Comparison of ENCODE assay signal across 11 cellular contexts in genomic region chr10:87622290-87623004, GRCh38. TPM values are rescaled to one million over a fixed set of nuclear protein-coding genes. Genes with fewer than 3 reads are reported as not detected.
A peak's percentile ranks its signal among the peaks of the same experiment; 100 is the strongest.
DNase-seq lines count a peak whose midpoint lies in the region; ATAC-seq, FAIRE-seq and TF ChIP-seq lines count a peak whose summit lies in the region.
"Had no signal": no experiment of that assay in that cellular context is flagged by ENCODE, and none has a peak within 500 bp of the region (broad histone marks: within the 10 kb centered on the region; RNA-seq: fewer than 3 reads in every experiment).

No MANE protein-coding gene starts in this region.

- no peaks in the 10 kb centered on the region for H3K36me3 Mint-ChIP-seq in Caco-2 (ENCODE audit: insufficient read depth, unreplicated experiment)

- no TSS peak for BruUV-seq in Caco-2 (replicated peaks; lab: Mats Ljungman, UMichigan)

- H4K8ac ChIP-seq in H1 (ENCODE audit: extremely low read depth, insufficient read depth, low read length) = no peak overlapping the region

- H3K4me3 ChIP-seq in Caco-2 (ENCODE audit: low read depth, low read length) (no peak overlapping the region), H1 (ENCODE audit: extremely low read depth in 1 of 4, insufficient read depth in 2 of 4, low read depth in 3 of 4, low read length in 4 of 4) (no peak overlapping the region)

- peak; percentile 13 for FAIRE-seq in H1 (lab: Jason Lieb, UNC)

- peaks cover 21% of the 10 kb centered on the region for H3K4me1 Mint-ChIP-seq in Caco-2 (ENCODE audit: low read depth, unreplicated experiment)

- TF ChIP-seq POLR2A in H1 (IDR thresholded peaks at IDR 0.05; ENCODE audit: control extremely low read depth in 1 of 2, low read depth in 2 of 2, low read length in 2 of 2) = no peak

- H3K4me2 ChIP-seq in H1 (ENCODE audit: insufficient read depth in 1 of 2, low read depth in 2 of 2, low read length in 2 of 2) = no peak overlapping the region

- H2BK12ac ChIP-seq in H1 (ENCODE audit: low read depth, low read length) = 0 out of 2 replicates have a peak overlapping the region, but pooled peaks have one; percentile 71

- H3K27ac Mint-ChIP-seq in Caco-2 (ENCODE audit: unreplicated experiment) = no peak overlapping the region

- no peak overlapping the region for H2BK15ac ChIP-seq in H1 (ENCODE audit: low read length)

- POLR2A ChIA-PET in Caco-2 (lab: Charles Lee) = no interaction called here
- POLR2A ChIA-PET in H1 (lab: Charles Lee; ENCODE audit: partially characterized antibody) = interaction anchor here (0.6 kb wide), 1 partner anchor 114 kb away, joined by 3 read pairs; no protein-coding TSS in a partner anchor

- peaks cover 1% of the 10 kb centered on the region for H3K9me3 Mint-ChIP-seq in Caco-2 (ENCODE audit: unreplicated experiment)

- no peak overlapping the region for H3K14ac ChIP-seq in H1 (ENCODE audit: insufficient read length)

- ATAC-seq in GM19452 (IDR thresholded peaks at IDR 0.05; ENCODE audit: unreplicated experiment) (peak; percentile 72), HG03342 (IDR thresholded peaks at IDR 0.05; ENCODE audit: unreplicated experiment) (peak; percentile 55), Right ventricle myocardium superior (ENCODE audit: poor library complexity) (no peak), GM18907 (IDR thresholded peaks at IDR 0.05; ENCODE audit: unreplicated experiment) (no peak), HG03095 (IDR thresholded peaks at IDR 0.05; ENCODE audit: unreplicated experiment) (no peak)

- H2AFZ ChIP-seq in H1 (ENCODE audit: low read length) = peak overlapping the region; percentile 54; the same call in 1 of the 2 replicates

- CTCF ChIA-PET in Caco-2 (lab: Charles Lee) (interaction anchor here (1.0 kb wide), 1 partner anchor 135 kb away, joined by 3 read pairs; no protein-coding TSS in a partner anchor), H1 (lab: Charles Lee; ENCODE audit: partially characterized antibody) (interaction anchor here (0.8 to 1.6 kb wide), 8 partner anchors 9 to 138 kb away, joined by 3 to 6 read pairs (median 3); no protein-coding TSS in a partner anchor)

- no peak overlapping the region for H3K56ac ChIP-seq in H1 (replicated peaks; ENCODE audit: insufficient read length, low read depth, low read length)

- peak overlapping the region; percentile 92; the same call in 1 of the 2 replicates for H2BK20ac ChIP-seq in H1 (ENCODE audit: low read length)

- H2AK5ac ChIP-seq in H1 (ENCODE audit: low read depth, low read length) = no peak overlapping the region; the same call in 1 of the 2 replicates

- no peaks in the 10 kb centered on the region for H3K23me2 ChIP-seq in H1 (ENCODE audit: low read depth, low read length)

- DNase-seq in Caco-2 = no peak
- DNase-seq in H1 (ENCODE audit: low read depth in 1 of 2, low spot score in 2 of 2) = no peak
- DNase-seq in Right ventricle myocardium superior = no peak
- DNase-seq in NCI-H345 treated with DMSO at 0.1 percent for 48 hours (lab: John Stamatoyannopoulos, UW; ENCODE audit: unreplicated experiment) = no peak
- DNase-seq: activated gamma-delta T cell treated with Interleukin-2 at 50 U/mL for 16 hours, NCI-H510A treated with DMSO at 0.1 percent for 48 hours, T1000 had no signal

- H3K27me3 ChIP-seq in Caco-2 (replicated peaks; ENCODE audit: control insufficient read depth, insufficient read depth, low read length) (no peaks in the 10 kb centered on the region), H1 (replicated peaks in 1 of 4; ENCODE audit: control insufficient read depth in 3 of 4, extremely low read depth in 1 of 4, insufficient read depth in 3 of 4, low read length in 3 of 4) (no peaks in the 10 kb centered on the region)

- H3K4me3 Mint-ChIP-seq in Caco-2 (ENCODE audit: unreplicated experiment) = no peak overlapping the region

- H3K9ac ChIP-seq in H1 (replicated peaks in 1 of 4; ENCODE audit: extremely low read depth in 1 of 4, low read depth in 3 of 4, low read length in 3 of 4) = no peak overlapping the region

- no peaks in the 10 kb centered on the region for H3K9me3 ChIP-seq in Caco-2
- H3K9me3 ChIP-seq in H1 (ENCODE audit: insufficient read depth in 2 of 2, low read depth in 1 of 2, low read length in 1 of 2) = no peaks in the 10 kb centered on the region

- intact Hi-C loops in Caco-2 (cut with micrococcal nuclease; ENCODE audit: unreplicated experiment) (no loop called here), Right ventricle myocardium superior (cut with DNase I) (no loop called here)

- no peaks in the 10 kb centered on the region for H3K36me3 ChIP-seq in Caco-2 (ENCODE audit: control insufficient read depth, insufficient read depth, low read length)
- H3K36me3 ChIP-seq in H1 (ENCODE audit: control insufficient read depth in 2 of 4, insufficient read depth in 4 of 4, low read length in 3 of 4) = no peaks in the 10 kb centered on the region; a peak in 1 of 8 replicates

- no peak overlapping the region for H3K27ac ChIP-seq in H1 (ENCODE audit: low read depth, low read length)

- H2BK5ac ChIP-seq in H1 (ENCODE audit: low read depth, low read length) = peak overlapping the region; percentile 14; the same call in 1 of the 2 replicates

- no peaks in the 10 kb centered on the region for H4K20me1 ChIP-seq in H1 (replicated peaks in 1 of 2; ENCODE audit: control insufficient read depth in 1 of 2, insufficient read depth in 2 of 2, low read length in 2 of 2)

- H3K79me2 ChIP-seq in H1 (ENCODE audit: control insufficient read depth in 1 of 2, insufficient read depth in 2 of 2, low read length in 2 of 2) = no peaks in the 10 kb centered on the region

- no peaks in the 10 kb centered on the region for H3K79me1 ChIP-seq in H1 (ENCODE audit: low read depth, low read length)

- no peak overlapping the region for H3K23ac ChIP-seq in H1 (ENCODE audit: insufficient read length)

- peak; percentile 32 to 58 for TF ChIP-seq RAD21 in H1 (IDR thresholded peaks at IDR 0.05 in 1 of 2, conservative IDR thresholded peaks at IDR 0.05 in 1 of 2; ENCODE audit: low read depth in 2 of 2, low read length in 2 of 2)

- no peak overlapping the region for H4K5ac ChIP-seq in H1 (ENCODE audit: insufficient read length, low read depth, low read length)

- no peaks in the 10 kb centered on the region for H3K27me3 Mint-ChIP-seq in Caco-2 (ENCODE audit: insufficient read depth, unreplicated experiment)

- TF ChIP-seq EP300 in H1 (IDR thresholded peaks at IDR 0.05; ENCODE audit: borderline replicate concordance in 1 of 2, low read depth in 2 of 2, low read length in 2 of 2) = no peak

- peak overlapping the region; percentile 90 for H2BK120ac ChIP-seq in H1 (replicated peaks; ENCODE audit: low read depth, low read length)

- WGBS in H1 (ENCODE audit: extremely low coverage in 1 of 2, insufficient coverage in 1 of 2, insufficient read length in 1 of 2, insufficient replicate concordance in 2 of 2, low coverage in 1 of 2, low lambda C conversion rate in 2 of 2, missing lambda C conversion rate in 1 of 2), 2 experiments = 79% methylated on average over 7 of the region's 7 CpGs; no CpG with 5 or more reads in 1 of the 2 experiments

- H4K91ac ChIP-seq in H1 (replicated peaks; ENCODE audit: insufficient read length, low read length) = peak overlapping the region; percentile 75

- peak overlapping the region; percentile 19 for H3K4ac ChIP-seq in H1 (replicated peaks; ENCODE audit: insufficient read length, low read depth, low read length)

- H3K4me1 ChIP-seq in Caco-2 (peaks cover 21% of the 10 kb centered on the region), H1 (replicated peaks in 1 of 4; ENCODE audit: control insufficient read depth in 3 of 4, insufficient read depth in 4 of 4, low read length in 3 of 4) (peaks cover 9 to 20% (median 12%) of the 10 kb centered on the region in 4 experiments; a peak in 6 of 7 replicates)

- H3K18ac ChIP-seq in H1 (ENCODE audit: extremely low read depth, low read length) = peak overlapping the region; percentile 68; the same call in 1 of the 2 replicates

- TF ChIP-seq CTCF in Caco-2 (IDR thresholded peaks at IDR 0.05; ENCODE audit: insufficient read depth in 1 of 2, low read depth in 1 of 2, low read length in 1 of 2, severe bottlenecking in 1 of 2, unreplicated experiment in 1 of 2) (peak; percentile 12 to 17), H1 (IDR thresholded peaks at IDR 0.05; ENCODE audit: control extremely low read depth in 1 of 3, insufficient read depth in 1 of 3, low read depth in 1 of 3, low read length in 3 of 3) (peak; percentile 32 to 56 (median 55))

TF ChIP-seq in H1, 55 proteins besides CTCF, POLR2A, EP300 and RAD21:
- TF ChIP-seq MAX (IDR thresholded peaks at IDR 0.05) (peak; percentile 10; the same call in 1 of the 2 replicates), TAF1 (IDR thresholded peaks at IDR 0.05; ENCODE audit: low read depth, low read length) (no peak)
TF ChIP-seq in H1: peak in this region for 1.

RNA-seq across cellular contexts. Expression of gene PAPSS2, which starts 37.2 kb away (rescaled TPM):
- total RNA-seq in Caco-2 (2022) = 4.3 and 6.2 TPM in 2 replicates
- 20.2 and 23.8 TPM in 2 replicates for total RNA-seq in H1 (2021; fragmentation: NEBNext Ultra II Directional; extraction: Animal tissue kit (Norgen Biotek cat#: 25700))
- polyA plus RNA-seq in H1 (2011; rRNA removed) = 7.3 and 7.6 TPM in 2 replicates
- 8.9 TPM for polyA plus RNA-seq in H1 (2011; cell fraction: cytosol; rRNA removed)
- polyA plus RNA-seq in H1 (2011; cell fraction: nucleus; rRNA removed) = 13.8 TPM
- 15.8 to 33.5 TPM (median 20.2 TPM) in 4 replicates for polyA plus RNA-seq in H1 (2012, experiment 1 of 2)
- 5.4 TPM for polyA plus RNA-seq in H1 (2012, experiment 2 of 2)
- polyA plus RNA-seq in H1 (2013, experiment 1 of 2) = 12.7 TPM
- 12.0 TPM for polyA plus RNA-seq in H1 (2013, experiment 2 of 2)
- 13.1 and 15.0 TPM in 2 replicates for polyA minus RNA-seq in H1 (2011; rRNA and poly(A)+ RNA removed)
- polyA minus RNA-seq in H1 (2011; cell fraction: cytosol; rRNA and poly(A)+ RNA removed) = 6.2 TPM
- polyA minus RNA-seq in H1 (2011; cell fraction: nucleus; rRNA and poly(A)+ RNA removed) = 12.3 TPM
- total RNA-seq in Right ventricle myocardium superior = 8.6 TPM

Comparison
In these comparisons a context has a peak if more than half of its experiments do, and no peak if none do; other contexts are left out.
1. ATAC-seq: peak in GM19452 (single experiment) and HG03342 (single experiment); none in Right ventricle myocardium superior (single experiment), GM18907 (single experiment) and HG03095 (single experiment).